ENCODE assay signal across 13 cellular contexts in the genomic region with DNA sequence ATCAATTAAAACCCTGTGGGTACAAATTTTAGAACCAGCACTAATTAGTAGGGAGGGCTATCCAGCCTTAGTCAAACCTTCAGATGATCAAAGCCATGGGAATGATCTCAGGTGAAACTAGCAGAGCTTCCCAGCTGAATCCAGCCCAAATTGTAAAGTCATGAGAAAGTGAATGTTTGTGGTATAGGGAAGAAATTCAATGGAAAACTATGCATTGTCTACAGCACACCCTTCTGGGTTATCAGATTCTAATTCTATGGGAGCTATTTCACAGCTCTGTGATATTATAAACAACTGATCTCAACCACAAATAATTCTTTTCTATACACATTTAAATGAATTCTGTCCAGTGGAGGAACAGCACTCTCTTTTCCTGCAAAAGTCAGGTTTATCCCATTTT. TPM values are rescaled to one million over a fixed set of nuclear protein-coding genes. Genes with fewer than 3 reads are reported as not detected.
"Had no signal": no experiment of that assay in that cellular context is flagged by ENCODE, and none has a peak within 500 bp of the region (broad histone marks: within the 10 kb centered on the region; RNA-seq: fewer than 3 reads in every experiment).

No MANE protein-coding gene starts in this region.

- H2AFZ ChIP-seq: neural progenitor cell had no signal

- DNase-seq: activated CD4-positive, alpha-beta T cell treated with anti-CD3 and anti-CD28 coated beads, Interleukin-2, amount 50 U/mL, for 4 hours; activated CD4-positive, CD25-positive, alpha-beta regulatory T cell treated with anti-CD3 and anti-CD28 coated beads, Interleukin-2, amount 50 U/mL, for 72 hours; activated CD8-positive, alpha-beta memory T cell treated with anti-CD3 and anti-CD28 coated beads, Interleukin-2, amount 10 ng/mL, durations not matched to agents 7 days and 5 days; activated effector memory CD4-positive, alpha-beta T cell treated with anti-CD3 and anti-CD28 coated beads, Interleukin-2, amount 50 U/mL, for 16 hours; activated T-cell treated with anti-CD3 and anti-CD28 coated beads, Interleukin-2, amount 50 U/mL, for 4 hours; amniotic stem cell; kidney; pancreas; stimulated activated CD4-positive, alpha-beta T cell treated with anti-CD3 and anti-CD28 coated beads, Interleukin-2, amount 100 ng/mL, for 48 hours; stimulated activated naive CD8-positive, alpha-beta T cell treated with anti-CD3 and anti-CD28 coated beads, Interleukin-15, amount 100 ng/mL, for 72 hours had no signal

- H3K4me2 ChIP-seq: neural progenitor cell had no signal

- H3K4me1 ChIP-seq: pancreas had no signal

- H3K27ac ChIP-seq: neural progenitor cell, pancreas, thoracic aorta had no signal

- ATAC-seq: activated CD8-positive, alpha-beta memory T cell treated with anti-CD3 and anti-CD28 coated beads, Interleukin-2, amount 10 ng/mL, durations not matched to agents 7 days and 5 days; activated naive CD4-positive, alpha-beta T cell treated with anti-CD3 and anti-CD28 coated beads, Interleukin-2, amount 50 U/mL, for 72 hours; activated T-cell treated with anti-CD3 and anti-CD28 coated beads, Interleukin-2, amount 50 U/mL, for 4 hours; pancreas; stimulated activated naive CD8-positive, alpha-beta T cell treated with anti-CD3 and anti-CD28 coated beads, Interleukin-15, amount 100 ng/mL, for 72 hours had no signal

- H3K4me3 ChIP-seq: neural progenitor cell, pancreas, thoracic aorta had no signal

- H3K9me3 ChIP-seq: pancreas, thoracic aorta had no signal

- H3K36me3 ChIP-seq: neural progenitor cell, pancreas, thoracic aorta had no signal

RNA-seq across cellular contexts. Expression of a gene that starts 24.6 kb away (rescaled TPM):
- total RNA-seq: activated CD8-positive, alpha-beta memory T cell treated with anti-CD3 and anti-CD28 coated beads, Interleukin-2, amount 10 ng/mL, durations not matched to agents 7 days and 5 days; activated naive CD4-positive, alpha-beta T cell treated with anti-CD3 and anti-CD28 coated beads, Interleukin-2, amount 50 U/mL, for 72 hours had no signal
